In genomic region chr1:22111620-22112019, GRCh38 we compare ENCODE assay signal across 15 cellular contexts. TPM values are rescaled to one million over a fixed set of nuclear protein-coding genes. Genes with fewer than 3 reads are reported as not detected.
DNase-seq lines count a peak whose midpoint lies in the region; ATAC-seq and TF ChIP-seq lines count a peak whose summit lies in the region.
"Had no signal": no experiment of that assay in that cellular context is flagged by ENCODE, and none has a peak within 500 bp of the region (broad histone marks: within the 10 kb centered on the region; RNA-seq: fewer than 3 reads in every experiment).

No MANE protein-coding gene starts in this region.

- intact Hi-C loops in CD4-positive, alpha-beta memory T cell (cut with micrococcal nuclease): no loop called here
- intact Hi-C loops in sciatic nerve (cut with DNase I): no loop called here

- H3K4me1 Mint-ChIP-seq in CD4-positive, alpha-beta memory T cell: peaks cover 20 to 49% (median 30%) of the 10 kb centered on the region in 4 donors

- in situ Hi-C loops in brain microvascular endothelial cell (cut with HindIII; ENCODE audit: low pct_ligation_motif_present, low sequenced_read_pairs): no loop called here

- peak overlapping the region in 5 of 7 donors; percentile 38 to 88 (median 70) for H3K27ac Mint-ChIP-seq in CD4-positive, alpha-beta memory T cell

- H3K36me3 Mint-ChIP-seq in CD4-positive, alpha-beta memory T cell: peaks cover 27 to 57% of the 10 kb centered on the region in 2 donors

- H3K36me3 ChIP-seq in CD4-positive, alpha-beta memory T cell (ENCODE audit: insufficient read depth, low read length): peaks cover 41% of the 10 kb centered on the region
- H3K36me3 ChIP-seq in MG63 (peaks cover 65% of the 10 kb centered on the region), brain microvascular endothelial cell (replicated peaks) (peaks cover 22% of the 10 kb centered on the region)

- ATAC-seq in sciatic nerve: no peak
- no peak for ATAC-seq in GM21381 (IDR thresholded peaks at IDR 0.05; ENCODE audit: unreplicated experiment)
- ATAC-seq: CD8-positive, alpha-beta T cell; right cardiac atrium had no signal

- H3K4me3 ChIP-seq in CD4-positive, alpha-beta memory T cell (ENCODE audit: low read length in 2 of 2): no peak overlapping the region
- no peak overlapping the region for H3K4me3 ChIP-seq in MG63
- H3K4me3 ChIP-seq in brain microvascular endothelial cell (ENCODE audit: low read depth, low read length): no peak overlapping the region

- POLR2A ChIA-PET in CD4-positive, alpha-beta memory T cell (lab: Charles Lee; ENCODE audit: partially characterized antibody): no interaction called here

- H3K4me3 Mint-ChIP-seq in CD4-positive, alpha-beta memory T cell: no peak overlapping the region
- H3K4me3 Mint-ChIP-seq: CD8-positive, alpha-beta T cell had no signal

- H3K27ac ChIP-seq in CD4-positive, alpha-beta memory T cell (ENCODE audit: low read depth, low read length): no peak overlapping the region
- H3K27ac ChIP-seq in brain microvascular endothelial cell: no peak overlapping the region
- H3K27ac ChIP-seq: epithelial cell of prostate, HL-60 had no signal

- H3K27me3 Mint-ChIP-seq in CD4-positive, alpha-beta memory T cell: no peaks in the 10 kb centered on the region

- H3K9me3 Mint-ChIP-seq in CD4-positive, alpha-beta memory T cell: peaks cover 0 to 2% (median 0%) of the 10 kb centered on the region in 8 donors
- H3K9me3 Mint-ChIP-seq: CD8-positive, alpha-beta T cell had no signal

- TF ChIP-seq CTCF in brain microvascular endothelial cell (IDR thresholded peaks at IDR 0.05; ENCODE audit: low read depth, low read length, missing control alignments): no peak

- CTCF ChIA-PET in CD4-positive, alpha-beta memory T cell (lab: Charles Lee; ENCODE audit: partially characterized antibody): interaction anchor here (0.6 kb wide), 1 partner anchor 219 kb away, joined by 4 read pairs; no protein-coding TSS in a partner anchor

- no peak for DNase-seq in CD4-positive, alpha-beta memory T cell
- peak; percentile 39 for DNase-seq in MG63
- DNase-seq in brain microvascular endothelial cell: peak; percentile 40
- DNase-seq in mucosa of gallbladder (ENCODE audit: low spot score): peak; percentile 9
- no peak for DNase-seq in sciatic nerve (ENCODE audit: low spot score)
- no peak for DNase-seq in middle frontal gyrus (ENCODE audit: extremely low spot score, low spot score)
- no peak for DNase-seq in activated CD4-positive, alpha-beta T cell treated with anti-CD3 and anti-CD28 coated beads, Interleukin-2, amount 50 U/mL, for 48 hours
- DNase-seq: activated CD4-positive, alpha-beta T cell treated with anti-CD3 and anti-CD28 coated beads for 48 hours; CD8-positive, alpha-beta T cell; NCI-H2171 had no signal

- H3K4me1 ChIP-seq in CD4-positive, alpha-beta memory T cell (ENCODE audit: insufficient read depth, low read length): no peaks in the 10 kb centered on the region

- H3K27me3 ChIP-seq in CD4-positive, alpha-beta memory T cell (ENCODE audit: insufficient read depth, low read length): no peaks in the 10 kb centered on the region
- H3K27me3 ChIP-seq in MG63: no peaks in the 10 kb centered on the region
- H3K27me3 ChIP-seq in brain microvascular endothelial cell (replicated peaks): no peaks in the 10 kb centered on the region

- H3K9me3 ChIP-seq in CD4-positive, alpha-beta memory T cell (ENCODE audit: control insufficient read depth in 1 of 2, low read length in 2 of 2): no peaks in the 10 kb centered on the region
- H3K9me3 ChIP-seq in MG63: no peaks in the 10 kb centered on the region

RNA-seq across cellular contexts. Expression of gene WNT4, which starts 31.3 kb away (rescaled TPM):
- not detected for total RNA-seq in CD4-positive, alpha-beta memory T cell
- under 1 TPM in 1 of 2 donors, not detected in 1; 0.10 TPM for polyA plus RNA-seq in CD4-positive, alpha-beta memory T cell
- total RNA-seq in MG63 (2014; rRNA removed; shearing (Covaris generic); ENCODE audit: low replicate concordance): not detected in 2 replicates
- total RNA-seq in mucosa of gallbladder (11.5 TPM), sciatic nerve (0.22 TPM)
- total RNA-seq: CD8-positive, alpha-beta T cell; mononuclear cell had no signal

RNA-seq across cellular contexts. Expression of gene CDC42, which starts 59.1 kb away (rescaled TPM):
- total RNA-seq in CD4-positive, alpha-beta memory T cell: 100 to 1,000 TPM; 195 to 202 TPM
- 100 to 1,000 TPM; 159 to 320 TPM for polyA plus RNA-seq in CD4-positive, alpha-beta memory T cell
- 317 and 378 TPM in 2 replicates for total RNA-seq in MG63 (2014; rRNA removed; shearing (Covaris generic); ENCODE audit: low replicate concordance)
- total RNA-seq in mucosa of gallbladder (273 TPM), sciatic nerve (221 TPM)

Comparison
In these comparisons a context has a peak if more than half of its experiments do, and no peak if none do; other contexts are left out.
1. DNase-seq: peak in MG63 (single experiment), brain microvascular endothelial cell (single experiment) and mucosa of gallbladder (single experiment); none in CD4-positive, alpha-beta memory T cell (0 of 5), sciatic nerve (single experiment), middle frontal gyrus (single experiment) and activated CD4-positive, alpha-beta T cell treated with anti-CD3 and anti-CD28 coated beads, Interleukin-2, amount 50 U/mL, for 48 hours (0 of 2).
2. RNA of gene WNT4, which starts 31.3 kb away (total RNA-seq): 11.5 TPM in mucosa of gallbladder (single experiment); 0.22 TPM in sciatic nerve (single experiment), not detected in CD4-positive, alpha-beta memory T cell and not detected in MG63; every median in the first group is over 10 times any median in the second.